ENCODE assay signal across 26 cellular contexts in the genomic region with DNA sequence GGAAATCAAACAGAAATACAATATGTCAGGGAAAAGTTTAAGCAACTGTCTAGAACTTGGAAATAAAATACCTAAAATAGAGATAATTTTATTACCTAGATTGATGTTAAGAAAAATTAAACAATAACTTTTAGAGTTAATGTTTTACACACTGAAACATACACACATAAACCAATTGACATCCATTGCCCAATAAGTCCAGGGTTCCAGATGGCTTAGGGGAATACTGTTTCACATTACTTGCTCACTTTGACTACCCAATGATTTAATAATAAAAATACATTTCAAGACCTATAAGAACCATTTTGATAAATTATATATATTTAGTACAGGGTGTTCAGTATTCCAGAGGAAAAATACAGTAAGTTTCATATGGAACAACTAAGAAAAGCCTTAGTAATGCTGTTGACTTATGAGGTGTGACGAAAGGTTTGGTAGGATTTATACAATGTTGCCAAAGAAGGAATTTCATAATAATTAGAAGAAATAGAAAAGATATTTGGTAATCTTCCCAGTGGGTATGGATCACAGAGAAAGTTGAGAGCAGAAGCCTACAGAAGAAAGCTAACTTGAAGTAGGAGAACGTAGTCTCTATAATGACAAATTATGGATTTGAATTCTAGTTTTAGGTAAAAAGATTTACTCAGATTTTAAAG. TPM values are rescaled to one million over a fixed set of nuclear protein-coding genes. Genes with fewer than 3 reads are reported as not detected.
"Had no signal": no experiment of that assay in that cellular context is flagged by ENCODE, and none has a peak within 500 bp of the region (broad histone marks: within the 10 kb centered on the region; RNA-seq: fewer than 3 reads in every experiment).

No MANE protein-coding gene starts in this region.

- H3K27ac Mint-ChIP-seq: memory B cell; natural killer cell treated with Interleukin-12 subunit alpha and Interleukin-12 subunit beta and Interleukin-15 and Interleukin-18, amount 100 ng/mL, for 72 hours; stimulated activated effector memory CD8-positive, alpha-beta T cell treated with anti-CD3 and anti-CD28 coated beads, Interleukin-12 subunit alpha, Interleukin-12 subunit beta, amount 100 ng/mL, for 72 hours had no signal

- H3K27me3 Mint-ChIP-seq: central memory CD8-positive, alpha-beta T cell; memory B cell; natural killer cell treated with Interleukin-12 subunit alpha and Interleukin-12 subunit beta and Interleukin-15 and Interleukin-18, amount 100 ng/mL, for 72 hours had no signal

- FAIRE-seq: endometrium had no signal

- H3K9me3 ChIP-seq: lower lobe of right lung, neutrophil, suprapubic skin, tibial artery, uterus had no signal

- H3K36me3 Mint-ChIP-seq: memory B cell; natural killer cell treated with Interleukin-12 subunit alpha and Interleukin-12 subunit beta and Interleukin-15 and Interleukin-18, amount 100 ng/mL, for 72 hours; stimulated activated effector memory CD8-positive, alpha-beta T cell treated with anti-CD3 and anti-CD28 coated beads, Interleukin-12 subunit alpha, Interleukin-12 subunit beta, amount 100 ng/mL, for 72 hours had no signal

- ATAC-seq: foreskin keratinocyte; left lung; lower lobe of right lung; natural killer cell treated with Interleukin-12 subunit alpha and Interleukin-12 subunit beta and Interleukin-15 and Interleukin-18, amount 100 ng/mL, for 72 hours; stimulated activated effector memory CD8-positive, alpha-beta T cell treated with anti-CD3 and anti-CD28 coated beads, Interleukin-12 subunit alpha, Interleukin-12 subunit beta, amount 100 ng/mL, for 72 hours; stimulated activated naive CD8-positive, alpha-beta T cell treated with anti-CD3 and anti-CD28 coated beads, Interleukin-15, Interleukin-2, amounts not matched to agents 100 U/mL and 50 U/mL, for 24 hours had no signal

- H3K4me3 Mint-ChIP-seq: central memory CD8-positive, alpha-beta T cell; memory B cell; natural killer cell treated with Interleukin-12 subunit alpha and Interleukin-12 subunit beta and Interleukin-15 and Interleukin-18, amount 100 ng/mL, for 72 hours; stimulated activated effector memory CD8-positive, alpha-beta T cell treated with anti-CD3 and anti-CD28 coated beads, Interleukin-12 subunit alpha, Interleukin-12 subunit beta, amount 100 ng/mL, for 72 hours had no signal

- H3K4me1 ChIP-seq: esophagus muscularis mucosa, foreskin keratinocyte, left lung, lower lobe of right lung, right atrium auricular region, suprapubic skin, tibial artery, upper lobe of left lung, uterus had no signal

- DNase-seq: cortex of kidney; effector memory CD4-positive, alpha-beta T cell; foreskin keratinocyte; head of caudate nucleus; hippocampal formation; left lung; lower lobe of right lung; midbrain; posterior cingulate gyrus; stimulated activated CD4-positive, alpha-beta T cell treated with anti-CD3 and anti-CD28 coated beads, Interleukin-4, amount 100 ng/mL, for 1 hour; stimulated activated CD8-positive, alpha-beta memory T cell treated with anti-CD3 and anti-CD28 coated beads, Interleukin-4, amount 100 ng/mL, for 48 hours; stimulated activated naive CD8-positive, alpha-beta T cell treated with anti-CD3 and anti-CD28 coated beads, Interleukin-15, Interleukin-2, amounts not matched to agents 100 U/mL and 50 U/mL, for 24 hours; tibial artery; upper lobe of left lung; uterus had no signal

- H3K4me1 Mint-ChIP-seq: central memory CD8-positive, alpha-beta T cell; memory B cell; stimulated activated effector memory CD8-positive, alpha-beta T cell treated with anti-CD3 and anti-CD28 coated beads, Interleukin-12 subunit alpha, Interleukin-12 subunit beta, amount 100 ng/mL, for 72 hours had no signal

- H3K4me3 ChIP-seq: esophagus muscularis mucosa, left lung, lower lobe of right lung, right atrium auricular region, suprapubic skin, tibial artery, upper lobe of left lung, uterus had no signal

- H3K9me3 Mint-ChIP-seq: memory B cell; natural killer cell treated with Interleukin-12 subunit alpha and Interleukin-12 subunit beta and Interleukin-15 and Interleukin-18, amount 100 ng/mL, for 72 hours had no signal

- H3K27ac ChIP-seq: esophagus muscularis mucosa, foreskin keratinocyte, left lung, lower lobe of right lung, neutrophil, right atrium auricular region, suprapubic skin, tibial artery, upper lobe of left lung, uterus had no signal

RNA-seq across cellular contexts. Expression of gene UGT2B4, which starts 23.0 kb away (rescaled TPM):
- total RNA-seq: esophagus muscularis mucosa; foreskin keratinocyte; lower lobe of right lung; natural killer cell treated with Interleukin-12 subunit alpha and Interleukin-12 subunit beta and Interleukin-15 and Interleukin-18, amount 100 ng/mL, for 72 hours; osteocyte; pulmonary artery endothelial cell; uterus had no signal
- polyA plus RNA-seq: foreskin keratinocyte had no signal
